Comparison of ENCODE assay signal across 18 cellular contexts in the genomic region with DNA sequence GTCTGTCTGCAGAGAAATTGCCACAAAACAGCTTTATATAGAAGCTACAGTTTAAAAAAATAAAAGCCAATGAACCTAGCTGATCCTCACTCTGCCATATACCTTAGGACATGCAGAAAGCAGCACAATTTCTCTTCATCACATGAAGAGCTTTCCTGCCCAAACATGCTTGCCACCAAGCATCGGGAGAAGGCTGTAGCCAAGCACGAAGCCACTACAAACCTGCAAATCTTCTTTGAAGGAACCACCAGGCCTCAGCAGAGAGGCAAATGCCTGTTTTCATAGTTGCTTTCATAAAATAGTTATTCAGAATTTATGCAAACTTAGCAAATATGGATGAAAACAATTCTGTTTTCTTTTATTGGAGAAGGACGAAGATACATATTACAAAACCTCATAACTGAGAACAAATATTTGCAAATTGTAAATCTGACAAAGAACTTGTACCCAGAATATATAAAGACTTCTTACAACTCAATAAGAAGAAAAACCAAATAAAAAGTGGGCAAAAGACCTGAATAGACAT.
DNase-seq lines count a peak whose midpoint lies in the region; ATAC-seq, FAIRE-seq and TF ChIP-seq lines count a peak whose summit lies in the region.
"Had no signal": no experiment of that assay in that cellular context is flagged by ENCODE, and none has a peak within 500 bp of the region (broad histone marks: within the 10 kb centered on the region; RNA-seq: fewer than 3 reads in every experiment).

No MANE protein-coding gene starts in this region.

- no TSS peak for BruUV-seq in HepG2 (replicated peaks; lab: Mats Ljungman, UMichigan)

- no peaks in the 10 kb centered on the region for H3F3A ChIP-seq in OCI-LY1 (ENCODE audit: insufficient read depth, low read length)

- in situ Hi-C loops in HepG2 (cut with HindIII; ENCODE audit: extremely low pct_ligation_motif_present, low pct_unique_long_range_greater_than_20kb): no loop called here

- FAIRE-seq in HepG2 (lab: Jason Lieb, UNC) (no peak), keratinocyte (lab: Jason Lieb, UNC) (peak; percentile 85)
- FAIRE-seq: D721Med, HTR-8/SVneo, RCC 7860 had no signal

- DNase-seq in HepG2 (ENCODE audit: low spot score): no peak
- DNase-seq in right lobe of liver: no peak
- no peak for DNase-seq in keratinocyte (ENCODE audit: low read depth, low spot score)
- no peak for DNase-seq in activated CD4-positive, alpha-beta T cell treated with anti-CD3 and anti-CD28 coated beads, Interleukin-2, amount 50 U/mL, for 4 hours
- no peak for DNase-seq in pons (ENCODE audit: low spot score)
- DNase-seq: HCEC 1CT; NCI-H187; NCI-H2107; NCI-H526 treated with DMSO at 0.1 percent for 48 hours; NK-92 treated with Interleukin-12 subunit alpha and Interleukin-12 subunit beta, amount 100 ng/mL, for 24 hours; SW 1271 had no signal

- H3K9me2 ChIP-seq in OCI-LY1 (ENCODE audit: low read depth, low read length): no peaks in the 10 kb centered on the region

- H3K4me2 ChIP-seq in HepG2 (ENCODE audit: low read depth, low read length): no peak overlapping the region
- 0 out of 2 replicates have a peak overlapping the region, but pooled peaks have one; percentile 1 for H3K4me2 ChIP-seq in OCI-LY1 (ENCODE audit: low read length)
- peak overlapping the region; percentile 2 for H3K4me2 ChIP-seq in keratinocyte (ENCODE audit: control insufficient read depth, extremely low read depth, insufficient read depth, low read depth, low read length)
- H3K4me2 ChIP-seq: BLaER1 treated with 17β-estradiol and CSF1 and Interleukin-3, amounts not matched to agents 10 nM and 100 nM had no signal

- H3K9me1 ChIP-seq in keratinocyte (ENCODE audit: control insufficient read depth, extremely low read depth, insufficient read depth, low read length): no peaks in the 10 kb centered on the region

- no peak for TF ChIP-seq RAD21 in HepG2 (CRISPR knock-in tag; IDR thresholded peaks at IDR 0.05)

- H3K79me2 ChIP-seq in HepG2 (ENCODE audit: insufficient read depth, low read length): peaks cover 2% of the 10 kb centered on the region
- H3K79me2 ChIP-seq in OCI-LY1 (ENCODE audit: insufficient read depth, low read length): no peaks in the 10 kb centered on the region
- H3K79me2 ChIP-seq in keratinocyte (ENCODE audit: control insufficient read depth, insufficient read depth, low read length): peaks cover 12% of the 10 kb centered on the region

- H3K9ac ChIP-seq in HepG2 (ENCODE audit: insufficient read depth, low read depth, low read length) (no peak overlapping the region), OCI-LY1 (ENCODE audit: low read length) (no peak overlapping the region; the same call in 1 of the 2 replicates), keratinocyte (ENCODE audit: control insufficient read depth, extremely low read depth, insufficient read depth, low read length) (no peak overlapping the region)
- H3K9ac ChIP-seq: BLaER1 treated with 17β-estradiol and CSF1 and Interleukin-3, amounts not matched to agents 10 nM and 100 nM had no signal

- intact Hi-C loops in HepG2 (cut with micrococcal nuclease; ENCODE audit: unreplicated experiment) (no loop called here), right lobe of liver (cut with DNase I) (loop anchor here in 1 of 2 donors (10.0 kb wide), 1 partner anchor 294 kb away; no protein-coding TSS in a partner anchor)

- H2AFZ ChIP-seq in HepG2 (ENCODE audit: low read length) (no peak overlapping the region), OCI-LY1 (ENCODE audit: low read length) (no peak overlapping the region), keratinocyte (ENCODE audit: control insufficient read depth, low read length) (no peak overlapping the region)

- TF ChIP-seq POLR2A in HepG2 (IDR thresholded peaks at IDR 0.05; ENCODE audit: insufficient read depth in 1 of 2, low read depth in 2 of 2, low read length in 2 of 2) (no peak), right lobe of liver (IDR thresholded peaks at IDR 0.05) (no peak)

- TF ChIP-seq CTCF in HepG2 (CRISPR knock-in tag; IDR thresholded peaks at IDR 0.05) (no peak), right lobe of liver (IDR thresholded peaks at IDR 0.05) (no peak), OCI-LY1 (IDR thresholded peaks at IDR 0.05; ENCODE audit: low read length) (no peak), keratinocyte (optimal IDR thresholded peaks at IDR 0.05 in 1 of 3, IDR thresholded peaks at IDR 0.05 in 1 of 3, conservative IDR thresholded peaks at IDR 0.05 in 1 of 3; ENCODE audit: extremely low read depth in 1 of 3, insufficient read depth in 2 of 3, low read length in 3 of 3) (no peak)

- POLR2A ChIA-PET in HepG2 (lab: Yijun Ruan, JAX): no interaction called here

- no peaks in the 10 kb centered on the region for H3K9me3 ChIP-seq in HepG2 (ENCODE audit: low read length)
- no peaks in the 10 kb centered on the region for H3K9me3 ChIP-seq in right lobe of liver
- H3K9me3 ChIP-seq in OCI-LY1 (ENCODE audit: low read length): no peaks in the 10 kb centered on the region
- no peaks in the 10 kb centered on the region for H3K9me3 ChIP-seq in keratinocyte (ENCODE audit: control insufficient read depth, low read depth, low read length)
- H3K9me3 ChIP-seq: BLaER1 treated with 17β-estradiol and CSF1 and Interleukin-3, amounts not matched to agents 10 nM and 100 nM had no signal

- peaks cover 2% of the 10 kb centered on the region for H3K4me1 ChIP-seq in HepG2 (ENCODE audit: insufficient read depth, low read length)
- H3K4me1 ChIP-seq in right lobe of liver: peaks cover 0 to 15% (median under 1%) of the 10 kb centered on the region in 4 donors
- H3K4me1 ChIP-seq in OCI-LY1 (ENCODE audit: insufficient read depth, low read length, severe bottlenecking): peaks cover 10% of the 10 kb centered on the region
- H3K4me1 ChIP-seq in keratinocyte (ENCODE audit: control insufficient read depth, extremely low read depth, insufficient read depth, low read length): peaks cover 10% of the 10 kb centered on the region
- H3K4me1 ChIP-seq: BLaER1 treated with 17β-estradiol and CSF1 and Interleukin-3, amounts not matched to agents 10 nM and 100 nM had no signal

- TF ChIP-seq EP300 in HepG2 (IDR thresholded peaks at IDR 0.05; ENCODE audit: low read depth in 2 of 2, low read length in 2 of 2): no peak
- TF ChIP-seq EP300 in HepG2 (CRISPR knock-in tag; IDR thresholded peaks at IDR 0.05; ENCODE audit: borderline replicate concordance): no peak

- dilution Hi-C loops in keratinocyte (cut with MboI; ENCODE audit: extremely low pct_ligation_motif_present, low sequenced_read_pairs): no loop called here

- no peak overlapping the region for H3K27ac ChIP-seq in HepG2 (ENCODE audit: extremely low read length, insufficient read depth, low read length)
- no peak overlapping the region for H3K27ac ChIP-seq in right lobe of liver
- H3K27ac ChIP-seq in OCI-LY1 (ENCODE audit: low read depth, low read length, poor library complexity, severe bottlenecking): peak overlapping the region; percentile 57
- no peak overlapping the region for H3K27ac ChIP-seq in keratinocyte (ENCODE audit: control insufficient read depth, insufficient read depth, low read length)
- H3K27ac ChIP-seq: BLaER1 treated with 17β-estradiol and CSF1 and Interleukin-3, amounts not matched to agents 10 nM and 100 nM had no signal

- H3K27me3 ChIP-seq in HepG2 (ENCODE audit: control insufficient read depth in 1 of 2, insufficient read depth in 2 of 2, low read length in 2 of 2) (no peaks in the 10 kb centered on the region), right lobe of liver (no peaks in the 10 kb centered on the region), OCI-LY1 (ENCODE audit: insufficient read depth, low read length) (no peaks in the 10 kb centered on the region), keratinocyte (ENCODE audit: control insufficient read depth, extremely low read depth, insufficient read depth, low read length) (no peaks in the 10 kb centered on the region)
- H3K27me3 ChIP-seq: BLaER1 treated with 17β-estradiol and CSF1 and Interleukin-3, amounts not matched to agents 10 nM and 100 nM had no signal

- H3K36me3 ChIP-seq in HepG2 (replicated peaks in 1 of 2; ENCODE audit: control insufficient read depth in 1 of 2, insufficient read depth in 2 of 2, low read length in 2 of 2): peaks cover 0 to 4% of the 10 kb centered on the region in 2 experiments; a peak in 1 of 5 replicates
- H3K36me3 ChIP-seq in right lobe of liver: no peaks in the 10 kb centered on the region
- H3K36me3 ChIP-seq in OCI-LY1 (ENCODE audit: insufficient read depth, low read length): no peaks in the 10 kb centered on the region
- no peaks in the 10 kb centered on the region for H3K36me3 ChIP-seq in keratinocyte (ENCODE audit: control insufficient read depth in 2 of 2, extremely low read depth in 1 of 2, insufficient read depth in 2 of 2, low read length in 2 of 2)
- H3K36me3 ChIP-seq: BLaER1 treated with 17β-estradiol and CSF1 and Interleukin-3, amounts not matched to agents 10 nM and 100 nM had no signal

- CTCF ChIA-PET in HepG2 (lab: Yijun Ruan, JAX; ENCODE audit: low intra/inter-chr PET ratio, low total read pairs): no interaction called here

- H3K4me3 ChIP-seq in HepG2 (replicated peaks in 1 of 3; ENCODE audit: insufficient read depth in 1 of 3, low read depth in 2 of 3, low read length in 3 of 3) (no peak overlapping the region), right lobe of liver (no peak overlapping the region), OCI-LY1 (ENCODE audit: low read depth, low read length, poor library complexity, severe bottlenecking) (no peak overlapping the region), keratinocyte (ENCODE audit: control insufficient read depth in 2 of 3, extremely low read depth in 1 of 3, insufficient read depth in 2 of 3, low read depth in 1 of 3, low read length in 3 of 3) (no peak overlapping the region)
- H3K4me3 ChIP-seq: BLaER1 treated with 17β-estradiol and CSF1 and Interleukin-3, amounts not matched to agents 10 nM and 100 nM had no signal

- no peaks in the 10 kb centered on the region for H4K20me1 ChIP-seq in HepG2 (ENCODE audit: insufficient read depth, low read length)
- H4K20me1 ChIP-seq in OCI-LY1 (ENCODE audit: insufficient read depth, low read length): no peaks in the 10 kb centered on the region
- no peaks in the 10 kb centered on the region for H4K20me1 ChIP-seq in keratinocyte (ENCODE audit: control insufficient read depth, extremely low read depth, insufficient read depth, low read length)
- H4K20me1 ChIP-seq: BLaER1 treated with 17β-estradiol and CSF1 and Interleukin-3, amounts not matched to agents 10 nM and 100 nM had no signal

- ATAC-seq in HepG2: no peak
- ATAC-seq in right lobe of liver: no peak
- no peak for ATAC-seq in GM18867 (IDR thresholded peaks at IDR 0.05; ENCODE audit: unreplicated experiment)
- ATAC-seq: Right ventricle myocardium inferior had no signal

- WGBS in HepG2 (ENCODE audit: low lambda C conversion rate): 97% methylated on average over 3 of the region's 3 CpGs
- WGBS in right lobe of liver (ENCODE audit: insufficient coverage, low coverage, low lambda C conversion rate, missing lambda C conversion rate): 82% methylated on average over 3 of the region's 3 CpGs

TF ChIP-seq in HepG2, 621 proteins besides CTCF, POLR2A, EP300 and RAD21:
- no peak for TF ChIP-seq HOXD1 (CRISPR knock-in tag; IDR thresholded peaks at IDR 0.05)
- peak; percentile 55 to 69 for TF ChIP-seq MAFK (conservative IDR thresholded peaks at IDR 0.05 in 1 of 2, IDR thresholded peaks at IDR 0.05 in 1 of 2; ENCODE audit: low read length in 2 of 2)
- TF ChIP-seq MAFF (IDR thresholded peaks at IDR 0.05; ENCODE audit: low read depth, low read length): peak; percentile 64
TF ChIP-seq in HepG2: peak in this region for 2.
